In the genomic region with DNA sequence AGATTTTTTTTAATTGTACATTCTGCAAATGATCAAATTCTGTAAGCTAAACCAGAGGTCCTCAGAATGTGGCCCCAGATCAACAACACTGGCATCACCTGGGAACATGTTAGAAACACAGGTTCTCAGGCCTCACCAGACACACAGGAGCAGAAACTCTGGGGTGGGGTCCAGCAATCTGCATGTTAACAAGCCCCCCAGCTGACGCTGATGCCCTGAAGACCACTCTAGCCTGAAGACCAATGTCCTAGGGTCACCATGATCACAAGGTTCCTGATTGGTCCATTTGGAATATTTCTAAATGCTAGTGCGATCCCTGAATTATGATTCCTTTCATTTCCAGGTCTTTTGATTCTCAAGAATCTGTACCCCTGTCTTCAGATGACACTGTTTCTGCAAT, we compare ENCODE assay signal across 14 cellular contexts. TPM values are rescaled to one million over a fixed set of nuclear protein-coding genes. Genes with fewer than 3 reads are reported as not detected.
"Had no signal": no experiment of that assay in that cellular context is flagged by ENCODE, and none has a peak within 500 bp of the region (broad histone marks: within the 10 kb centered on the region; RNA-seq: fewer than 3 reads in every experiment).

No MANE protein-coding gene starts in this region.

- H3K27me3 ChIP-seq: cardiac muscle cell, gastroesophageal sphincter, sigmoid colon had no signal

- H3K9me3 ChIP-seq: gastroesophageal sphincter, lower lobe of right lung, sigmoid colon had no signal

- H3K27ac ChIP-seq: cardiac muscle cell, gastroesophageal sphincter, lower lobe of right lung, parathyroid adenoma, sigmoid colon, VCaP had no signal

- ATAC-seq: activated T-cell treated with anti-CD3 and anti-CD28 coated beads, Interleukin-2, amount 50 U/mL, for 4 hours; gastroesophageal sphincter; left colon had no signal

- FAIRE-seq: colon had no signal

- H3K27me3 Mint-ChIP-seq: activated CD8-positive, alpha-beta T cell treated with anti-CD3 and anti-CD28 coated beads for 36 hours; activated naive CD4-positive, alpha-beta T cell treated with anti-CD3 and anti-CD28 coated beads, Interleukin-2, amount 50 U/mL, for 24 hours had no signal

- H3K4me3 Mint-ChIP-seq: activated T-cell treated with anti-CD3 and anti-CD28 coated beads, Interleukin-2, amount 50 U/mL, for 4 hours had no signal

- H3K36me3 Mint-ChIP-seq: activated naive CD4-positive, alpha-beta T cell treated with anti-CD3 and anti-CD28 coated beads, Interleukin-2, amount 50 U/mL, for 24 hours had no signal

- DNase-seq: activated CD8-positive, alpha-beta T cell treated with anti-CD3 and anti-CD28 coated beads for 36 hours; activated effector memory CD4-positive, alpha-beta T cell treated with Interleukin-2 at 50 U/mL for 16 hours; activated T-cell treated with anti-CD3 and anti-CD28 coated beads, Interleukin-2, amount 50 U/mL, for 4 hours; erythroblast; left colon; lower lobe of right lung; sigmoid colon; stimulated activated CD4-positive, alpha-beta T cell treated with anti-CD3 and anti-CD28 coated beads, Interleukin-1b, Interleukin-23, amount 100 ng/mL, for 48 hours had no signal

- H3K9me3 Mint-ChIP-seq: activated naive CD4-positive, alpha-beta T cell treated with anti-CD3 and anti-CD28 coated beads, Interleukin-2, amount 50 U/mL, for 24 hours; activated T-cell treated with anti-CD3 and anti-CD28 coated beads, Interleukin-2, amount 50 U/mL, for 4 hours had no signal

RNA-seq across cellular contexts. Expression of gene LY86, which starts 2.4 kb away (rescaled TPM):
- total RNA-seq: cardiac muscle cell had no signal
- polyA plus RNA-seq: cardiac muscle cell had no signal
